8 cellular contexts compared by ENCODE assay signal in the genomic region with DNA sequence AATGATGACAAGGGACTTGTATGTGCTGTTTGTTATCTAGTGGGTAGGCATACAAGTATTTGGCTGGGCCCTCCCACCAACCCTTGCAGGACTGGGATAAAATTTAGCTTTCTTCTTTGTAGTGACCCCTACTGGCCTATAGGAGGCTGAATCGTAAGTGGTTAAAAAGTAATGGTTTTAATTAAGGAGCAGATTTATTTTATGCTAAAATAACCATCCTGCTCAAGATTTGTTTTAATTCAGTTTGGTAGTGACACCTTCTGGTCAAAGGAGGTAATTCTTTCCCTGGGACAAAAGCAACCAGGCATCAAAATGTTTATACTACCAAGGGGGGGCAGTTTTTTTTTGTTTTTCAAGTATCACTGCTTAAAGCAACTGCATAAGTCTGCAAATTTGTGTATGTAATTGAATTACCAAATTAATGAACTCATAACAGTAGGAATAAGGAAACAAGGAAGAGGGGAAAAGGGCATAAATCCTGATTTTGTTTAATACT.
A peak's percentile ranks its signal among the peaks of the same experiment; 100 is the strongest.
DNase-seq lines count a peak whose midpoint lies in the region; ATAC-seq and TF ChIP-seq lines count a peak whose summit lies in the region.

No MANE protein-coding gene starts in this region.

- no peak overlapping the region for H3K4me2 ChIP-seq in fibroblast of lung (ENCODE audit: extremely low read depth, insufficient read depth, low read length)
- H3K4me2 ChIP-seq in neuronal stem cell (ENCODE audit: insufficient read depth, low read length, poor library complexity, severe bottlenecking), result no peak overlapping the region

- H3K4ac ChIP-seq in neuronal stem cell (ENCODE audit: low read length), result no peak overlapping the region

- DNase-seq in CD4-positive, alpha-beta T cell, result no peak
- DNase-seq in SK-N-MC (ENCODE audit: low read depth, low spot score), result peak; percentile 28
- peak; percentile 78 to 92 for DNase-seq in fibroblast of lung (ENCODE audit: low read depth in 2 of 2)
- peak; percentile 52 for DNase-seq in neuronal stem cell (ENCODE audit: low spot score)
- no peak for DNase-seq in activated naive CD4-positive, alpha-beta T cell treated with anti-CD3 and anti-CD28 coated beads, Interleukin-2, amount 10 ng/mL, durations not matched to agents 7 days and 5 days
- DNase-seq in activated naive CD4-positive, alpha-beta T cell treated with anti-CD3 and anti-CD28 coated beads, Interleukin-2, amount 50 U/mL, for 16 hours, result no peak

- no peaks in the 10 kb centered on the region for H3K9me3 ChIP-seq in CD4-positive, alpha-beta T cell (ENCODE audit: control insufficient read depth, low read length)
- H3K9me3 ChIP-seq in SK-N-MC (ENCODE audit: low read depth, low read length) (no peaks in the 10 kb centered on the region), fibroblast of lung (ENCODE audit: control insufficient read depth, insufficient read depth, low read depth, low read length) (no peaks in the 10 kb centered on the region), neuronal stem cell (replicated peaks in 1 of 2; ENCODE audit: control insufficient read depth in 2 of 2, insufficient read depth in 1 of 2, low read depth in 1 of 2, low read length in 2 of 2) (no peaks in the 10 kb centered on the region)

- H2BK5ac ChIP-seq in neuronal stem cell (ENCODE audit: low read length), result no peak overlapping the region

- no peak overlapping the region for H2BK120ac ChIP-seq in neuronal stem cell (ENCODE audit: low read depth, low read length)

- no peak overlapping the region for H2AK5ac ChIP-seq in neuronal stem cell (ENCODE audit: low read depth, low read length)

- no peak overlapping the region for H3K14ac ChIP-seq in neuronal stem cell (ENCODE audit: low read length)

- H3K4me1 ChIP-seq in fibroblast of lung (ENCODE audit: control insufficient read depth, extremely low read depth, insufficient read depth, low read length), result peaks cover 8% of the 10 kb centered on the region
- peaks cover 2 to 3% of the 10 kb centered on the region in 2 donors for H3K4me1 ChIP-seq in neuronal stem cell (ENCODE audit: control insufficient read depth in 2 of 2, insufficient read depth in 1 of 2, low read depth in 1 of 2, low read length in 2 of 2)

- H3K27me3 ChIP-seq in CD4-positive, alpha-beta T cell (ENCODE audit: control insufficient read depth, insufficient read depth, low read length), result no peaks in the 10 kb centered on the region
- H3K27me3 ChIP-seq in fibroblast of lung (ENCODE audit: control insufficient read depth, insufficient read depth, low read length), result no peaks in the 10 kb centered on the region
- no peaks in the 10 kb centered on the region for H3K27me3 ChIP-seq in neuronal stem cell (ENCODE audit: control insufficient read depth in 3 of 3, insufficient read depth in 3 of 3, low read depth in 1 of 3, low read length in 3 of 3)

- intact Hi-C loops in CD4-positive, alpha-beta T cell (cut with DNase I, micrococcal nuclease), result loop anchor here (5.0 to 10.0 kb wide), 4 partner anchors 917 to 1702 kb away; no protein-coding TSS in a partner anchor

- no peak overlapping the region for H4K91ac ChIP-seq in neuronal stem cell (ENCODE audit: low read depth, low read length, poor library complexity)

- H3K27ac ChIP-seq in CD4-positive, alpha-beta T cell (ENCODE audit: low read depth, low read length), result no peak overlapping the region
- no peak overlapping the region for H3K27ac ChIP-seq in SK-N-MC
- no peak overlapping the region for H3K27ac ChIP-seq in fibroblast of lung (ENCODE audit: insufficient read depth, low read length)
- H3K27ac ChIP-seq in neuronal stem cell (replicated peaks; ENCODE audit: low read length), result no peak overlapping the region

- no peaks in the 10 kb centered on the region for H3K9me3 Mint-ChIP-seq in CD4-positive, alpha-beta T cell
- no peaks in the 10 kb centered on the region for H3K9me3 Mint-ChIP-seq in activated naive CD4-positive, alpha-beta T cell treated with anti-CD3 and anti-CD28 coated beads, Interleukin-2, amount 10 ng/mL, durations not matched to agents 7 days and 5 days

- no peak overlapping the region for H3K4me3 Mint-ChIP-seq in CD4-positive, alpha-beta T cell
- H3K4me3 Mint-ChIP-seq in activated naive CD4-positive, alpha-beta T cell treated with anti-CD3 and anti-CD28 coated beads, Interleukin-2, amount 10 ng/mL, durations not matched to agents 7 days and 5 days, result no peak overlapping the region

- H3K36me3 ChIP-seq in SK-N-MC (ENCODE audit: insufficient read depth, low read length) (peaks cover 4% of the 10 kb centered on the region; the same call in 1 of the 2 replicates), fibroblast of lung (ENCODE audit: control insufficient read depth, insufficient read depth, low read length) (no peaks in the 10 kb centered on the region), neuronal stem cell (replicated peaks in 1 of 2; ENCODE audit: control insufficient read depth in 2 of 2, insufficient read depth in 2 of 2, low read length in 2 of 2) (peaks cover 0 to 37% of the 10 kb centered on the region in 2 donors)

- H3K79me1 ChIP-seq in neuronal stem cell (ENCODE audit: low read depth, low read length), result no peaks in the 10 kb centered on the region

- peak overlapping the region; percentile 48 for H3K27ac Mint-ChIP-seq in CD4-positive, alpha-beta T cell
- H3K27ac Mint-ChIP-seq in activated naive CD4-positive, alpha-beta T cell treated with anti-CD3 and anti-CD28 coated beads, Interleukin-2, amount 10 ng/mL, durations not matched to agents 7 days and 5 days, result no peak overlapping the region

- no peak overlapping the region for H3K9ac ChIP-seq in SK-N-MC (ENCODE audit: insufficient read length)
- H3K9ac ChIP-seq in fibroblast of lung (ENCODE audit: insufficient read depth, low read length), result no peak overlapping the region
- H3K9ac ChIP-seq in neuronal stem cell (ENCODE audit: low read depth, low read length, poor library complexity), result no peak overlapping the region

- H3K27me3 Mint-ChIP-seq in CD4-positive, alpha-beta T cell, result no peaks in the 10 kb centered on the region
- H3K27me3 Mint-ChIP-seq in activated naive CD4-positive, alpha-beta T cell treated with anti-CD3 and anti-CD28 coated beads, Interleukin-2, amount 10 ng/mL, durations not matched to agents 7 days and 5 days, result no peaks in the 10 kb centered on the region

- no CpG with 5 or more reads among the region's 1 CpG for WGBS in neuronal stem cell (ENCODE audit: extremely low coverage in 2 of 2, insufficient read length in 2 of 2, insufficient replicate concordance in 1 of 2), 2 donors

- POLR2A ChIA-PET in CD4-positive, alpha-beta T cell (lab: Charles Lee), result interaction anchor here (1.3 kb wide), 1 partner anchor 69 kb away, joined by 3 read pairs; no protein-coding TSS in a partner anchor

- no peak overlapping the region for H3K23ac ChIP-seq in neuronal stem cell (ENCODE audit: low read depth, low read length, poor library complexity)

- H3K36me3 Mint-ChIP-seq in CD4-positive, alpha-beta T cell (ENCODE audit: low read depth), result peaks cover 19% of the 10 kb centered on the region
- H3K36me3 Mint-ChIP-seq in activated naive CD4-positive, alpha-beta T cell treated with anti-CD3 and anti-CD28 coated beads, Interleukin-2, amount 10 ng/mL, durations not matched to agents 7 days and 5 days, result peaks cover 5% of the 10 kb centered on the region

- H2BK15ac ChIP-seq in neuronal stem cell (ENCODE audit: low read length), result no peak overlapping the region

- H4K8ac ChIP-seq in neuronal stem cell (ENCODE audit: low read depth, low read length), result no peak overlapping the region

- no peaks in the 10 kb centered on the region for H4K20me1 ChIP-seq in fibroblast of lung (ENCODE audit: control insufficient read depth, extremely low read depth, insufficient read depth, low read length)

- peak; percentile 73 for TF ChIP-seq CTCF in CD4-positive, alpha-beta T cell (IDR thresholded peaks at IDR 0.05)
- peak; percentile 77 to 78 for TF ChIP-seq CTCF in fibroblast of lung (conservative IDR thresholded peaks at IDR 0.05 in 1 of 2, IDR thresholded peaks at IDR 0.05 in 1 of 2; ENCODE audit: low read depth in 1 of 2, low read length in 2 of 2)

- H2AFZ ChIP-seq in fibroblast of lung (ENCODE audit: low read length) (no peak overlapping the region), neuronal stem cell (ENCODE audit: low read length) (no peak overlapping the region)

- H3K18ac ChIP-seq in neuronal stem cell (ENCODE audit: low read length), result no peak overlapping the region

- H3K4me3 ChIP-seq in SK-N-MC, result no peak overlapping the region
- no peak overlapping the region for H3K4me3 ChIP-seq in fibroblast of lung (replicated peaks in 1 of 4; ENCODE audit: control extremely low read depth in 1 of 4, insufficient read depth in 1 of 4, low read depth in 3 of 4, low read length in 4 of 4)
- H3K4me3 ChIP-seq in neuronal stem cell (ENCODE audit: low read length in 2 of 2), result no peak overlapping the region

- no peaks in the 10 kb centered on the region for H3K79me2 ChIP-seq in fibroblast of lung (ENCODE audit: control insufficient read depth, insufficient read depth, low read length)

- H3K4me1 Mint-ChIP-seq in CD4-positive, alpha-beta T cell (ENCODE audit: low read depth), result peaks cover 4% of the 10 kb centered on the region
- H3K4me1 Mint-ChIP-seq in activated naive CD4-positive, alpha-beta T cell treated with anti-CD3 and anti-CD28 coated beads, Interleukin-2, amount 10 ng/mL, durations not matched to agents 7 days and 5 days, result no peaks in the 10 kb centered on the region

- no peak overlapping the region for H2BK12ac ChIP-seq in neuronal stem cell (ENCODE audit: low read length)

- CTCF ChIA-PET in CD4-positive, alpha-beta T cell (lab: Charles Lee), result interaction anchor here (1.3 kb wide), 1 partner anchor 9 kb away, joined by 4 read pairs; no protein-coding TSS in a partner anchor
- CTCF ChIA-PET in activated naive CD4-positive, alpha-beta T cell treated with anti-CD3 and anti-CD28 coated beads, Interleukin-2, amount 10 ng/mL, durations not matched to agents 7 days and 5 days (lab: Charles Lee), result interaction anchor here (1.2 to 1.5 kb wide), 5 partner anchors 8 to 133 kb away, joined by 3 to 5 read pairs (median 5); no protein-coding TSS in a partner anchor

- ATAC-seq in CD4-positive, alpha-beta T cell (ENCODE audit: poor library complexity), result peak; percentile 58
- ATAC-seq in GM18858 (IDR thresholded peaks at IDR 0.05; ENCODE audit: unreplicated experiment), result peak; percentile 43
- ATAC-seq in HG03520 (IDR thresholded peaks at IDR 0.05; ENCODE audit: unreplicated experiment), result peak; percentile 47

Comparison
In these comparisons a context has a peak if more than half of its experiments do, and no peak if none do; other contexts are left out.
1. DNase-seq: peak in SK-N-MC (single experiment), fibroblast of lung (2 of 2) and neuronal stem cell (single experiment); none in CD4-positive, alpha-beta T cell (0 of 10), activated naive CD4-positive, alpha-beta T cell treated with anti-CD3 and anti-CD28 coated beads, Interleukin-2, amount 10 ng/mL, durations not matched to agents 7 days and 5 days (single experiment) and activated naive CD4-positive, alpha-beta T cell treated with anti-CD3 and anti-CD28 coated beads, Interleukin-2, amount 50 U/mL, for 16 hours (single experiment).
2. Peak in every context shown above with its lines, with median percentiles within 50 percentile points of each other: ATAC-seq.